ENCODE assay signal across 8 cellular contexts in the genomic region with DNA sequence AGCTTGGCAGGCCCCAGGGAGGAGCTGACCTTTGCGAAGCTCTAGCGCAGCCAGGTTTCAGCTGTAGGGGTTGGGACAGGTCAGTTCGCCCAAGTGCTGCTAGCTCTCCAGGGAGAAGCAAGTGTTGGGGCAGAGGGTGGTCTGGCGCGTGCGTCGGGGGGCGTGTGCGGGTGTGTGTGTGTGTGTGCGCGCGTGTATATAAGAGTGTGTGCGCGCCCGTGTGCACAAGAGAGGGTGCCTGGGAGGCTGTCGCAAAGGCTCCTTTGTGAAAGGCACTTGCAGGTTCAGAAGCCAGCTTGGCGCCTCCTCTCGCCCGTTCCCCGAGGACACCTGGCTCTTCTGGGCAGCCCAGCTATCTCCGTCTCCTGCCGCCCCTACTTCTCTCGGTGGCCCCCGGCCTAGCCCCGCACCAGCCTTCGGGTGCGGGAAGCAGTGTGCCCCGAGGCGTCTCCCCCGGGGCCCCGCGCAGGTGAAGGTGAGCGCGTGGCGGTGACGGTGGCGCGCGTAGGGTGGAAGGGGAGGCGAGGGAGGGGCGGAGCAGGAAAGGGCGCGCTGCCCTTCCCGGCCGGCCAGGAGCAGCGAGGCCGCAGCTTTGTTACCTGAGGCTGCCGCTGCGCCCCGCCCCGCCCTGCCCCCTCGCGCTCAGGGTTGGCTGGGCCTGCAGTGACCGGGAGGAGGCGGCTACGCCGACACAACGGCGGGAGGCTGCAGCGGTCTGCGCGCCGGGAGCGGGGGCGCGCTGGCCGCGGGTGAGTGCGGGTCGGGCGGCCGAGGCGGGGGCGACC. TPM values are rescaled to one million over a fixed set of nuclear protein-coding genes. Genes with fewer than 3 reads are reported as not detected.
DNase-seq lines count a peak whose midpoint lies in the region; ATAC-seq and TF ChIP-seq lines count a peak whose summit lies in the region.

A gene with protein sequence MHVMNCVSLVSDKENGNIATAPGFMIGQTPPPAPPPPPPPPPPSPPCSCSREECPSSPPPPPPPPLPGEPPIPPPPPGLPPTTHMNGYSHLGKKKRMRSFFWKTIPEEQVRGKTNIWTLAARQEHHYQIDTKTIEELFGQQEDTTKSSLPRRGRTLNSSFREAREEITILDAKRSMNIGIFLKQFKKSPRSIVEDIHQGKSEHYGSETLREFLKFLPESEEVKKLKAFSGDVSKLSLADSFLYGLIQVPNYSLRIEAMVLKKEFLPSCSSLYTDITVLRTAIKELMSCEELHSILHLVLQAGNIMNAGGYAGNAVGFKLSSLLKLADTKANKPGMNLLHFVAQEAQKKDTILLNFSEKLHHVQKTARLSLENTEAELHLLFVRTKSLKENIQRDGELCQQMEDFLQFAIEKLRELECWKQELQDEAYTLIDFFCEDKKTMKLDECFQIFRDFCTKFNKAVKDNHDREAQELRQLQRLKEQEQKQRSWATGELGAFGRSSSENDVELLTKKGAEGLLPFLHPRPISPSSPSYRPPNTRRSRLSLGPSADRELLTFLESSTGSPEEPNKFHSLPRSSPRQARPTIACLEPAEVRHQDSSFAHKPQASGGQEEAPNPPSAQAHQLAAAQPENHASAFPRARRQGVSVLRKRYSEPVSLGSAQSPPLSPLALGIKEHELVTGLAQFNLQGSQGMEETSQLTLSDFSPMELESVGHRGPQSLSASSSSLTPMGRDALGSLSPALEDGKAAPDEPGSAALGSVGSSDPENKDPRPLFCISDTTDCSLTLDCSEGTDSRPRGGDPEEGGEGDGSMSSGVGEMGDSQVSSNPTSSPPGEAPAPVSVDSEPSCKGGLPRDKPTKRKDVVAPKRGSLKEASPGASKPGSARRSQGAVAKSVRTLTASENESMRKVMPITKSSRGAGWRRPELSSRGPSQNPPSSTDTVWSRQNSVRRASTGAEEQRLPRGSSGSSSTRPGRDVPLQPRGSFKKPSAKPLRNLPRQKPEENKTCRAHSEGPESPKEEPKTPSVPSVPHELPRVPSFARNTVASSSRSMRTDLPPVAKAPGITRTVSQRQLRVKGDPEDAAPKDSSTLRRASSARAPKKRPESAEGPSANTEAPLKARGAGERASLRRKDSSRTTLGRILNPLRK (plus strand): TSS at position 663 of the 785 bp plus-strand sequence. CDS start 6,735 bp downstream, outside the sequence.

- 12 to 14% methylated on average over 58 to 61 of the region's 74 CpGs for WGBS in GM23248 (ENCODE audit: low coverage in 1 of 2, low lambda C conversion rate in 2 of 2, missing lambda C conversion rate in 2 of 2), 2 experiments

- peak within 1 kb of the TSS; percentile 79 for H3K4me3 ChIP-seq in GM23248
- peak within 1 kb of the TSS; percentile 69 to 82 (median 79) for H3K4me3 ChIP-seq in breast epithelium

- peak within 1 kb of the TSS; percentile 93 for H3K4me2 ChIP-seq in GM23248 (ENCODE audit: unreplicated experiment)

- H3K27ac ChIP-seq in GM23248 (no peak within 1 kb of the TSS), breast epithelium (peak within 1 kb of the TSS; percentile 89 to 93)

- H3K27me3 ChIP-seq in GM23248 (replicated peaks; ENCODE audit: insufficient read depth) (0 out of 2 replicates have a peak, but pooled peaks cover 8% of the 10 kb centered on the region), breast epithelium (no peaks in the 10 kb centered on the region)

- H3K9me3 ChIP-seq in GM23248 (ENCODE audit: low read depth) (no peaks in the 10 kb centered on the region), breast epithelium (no peaks in the 10 kb centered on the region)

- no peaks in the 10 kb centered on the region for H4K20me1 ChIP-seq in GM23248 (ENCODE audit: insufficient read depth)

- DNase-seq in COLO668 (lab: John Stamatoyannopoulos, UW; ENCODE audit: unreplicated experiment) (peak; percentile 94), GM23248 (peak; percentile 39), NCI-H526 treated with DMSO at 0.1 percent for 48 hours (lab: John Stamatoyannopoulos, UW) (peak; percentile 85), breast epithelium (ENCODE audit: low spot score in 2 of 2) (peak; percentile 76 to 84), kidney glomerular epithelial cell (lab: John Stamatoyannopoulos, UW) (peak; percentile 51), GM19240 (ENCODE audit: insufficient read length, low spot score) (no peak), OCI-M1 (lab: John Stamatoyannopoulos, UW) (no peak)
- DNase-seq in stimulated activated naive CD8-positive, alpha-beta T cell treated with anti-CD3 and anti-CD28 coated beads, Interleukin-15, Interleukin-2, amounts not matched to agents 100 U/mL and 50 U/mL, for 24 hours = peak; percentile 12

- intact Hi-C loops in breast epithelium (cut with DNase I; ENCODE audit: low total_unique reads) = no loop called here

- H3K36me3 ChIP-seq in GM23248 (ENCODE audit: low read depth) (no peaks in the 10 kb centered on the region), breast epithelium (no peaks in the 10 kb centered on the region)

- H2AFZ ChIP-seq in GM23248 = peak within 1 kb of the TSS; percentile 84

- H3K9ac ChIP-seq in GM23248 = peak within 1 kb of the TSS; percentile 46

- no peaks in the 10 kb centered on the region for H3K79me2 ChIP-seq in GM23248 (ENCODE audit: insufficient read depth)

- TF ChIP-seq CTCF in breast epithelium (IDR thresholded peaks at IDR 0.05) = no peak

- no peaks in the 10 kb centered on the region for H3K9me2 ChIP-seq in GM23248 (ENCODE audit: insufficient read depth)

- in situ Hi-C loops in GM23248 (cut with MboI) = no loop called here

- H3K4me1 ChIP-seq in GM23248 (ENCODE audit: insufficient read depth) (no peaks in the 10 kb centered on the region), breast epithelium (no peaks in the 10 kb centered on the region)

- peak; percentile 34 for ATAC-seq in stimulated activated naive CD8-positive, alpha-beta T cell treated with anti-CD3 and anti-CD28 coated beads, Interleukin-15, Interleukin-2, amounts not matched to agents 100 U/mL and 50 U/mL, for 24 hours

- TF ChIP-seq POLR2A in breast epithelium (IDR thresholded peaks at IDR 0.05) = no peak

- no peaks in the 10 kb centered on the region for H3F3A ChIP-seq in GM23248 (ENCODE audit: insufficient read depth)

RNA-seq across cellular contexts. Expression of the gene that starts here (rescaled TPM):
- total RNA-seq in GM23248 (2014; rRNA removed; shearing (Covaris generic)) = 0.22 and 0.25 TPM in 2 replicates
- 0.43 and 0.51 TPM in 2 replicates for polyA plus RNA-seq in GM23248 (2016; fragmentation: Nextera tagmentation; extraction: Ambion mirVana)
- total RNA-seq in breast epithelium = 1 to 10 TPM in 2 of 3 donors, under 1 TPM in 1; 0.48 to 2.3 (median 2.0) TPM

Comparison
In these comparisons a context has a peak if more than half of its experiments do, and no peak if none do; other contexts are left out.
1. Peak in DNase-seq, H3K4me3 ChIP-seq, H3K9ac ChIP-seq and H3K4me2 ChIP-seq in GM23248; RNA of the gene not detected or under 1 TPM.
2. DNase-seq: peak in COLO668 (single experiment), NCI-H526 treated with DMSO at 0.1 percent for 48 hours (single experiment), breast epithelium (2 of 2), kidney glomerular epithelial cell (single experiment) and stimulated activated naive CD8-positive, alpha-beta T cell treated with anti-CD3 and anti-CD28 coated beads, Interleukin-15, Interleukin-2, amounts not matched to agents 100 U/mL and 50 U/mL, for 24 hours (single experiment); none in GM19240 (single experiment) and OCI-M1 (single experiment).